8 cellular contexts compared by ENCODE assay signal in the genomic region with DNA sequence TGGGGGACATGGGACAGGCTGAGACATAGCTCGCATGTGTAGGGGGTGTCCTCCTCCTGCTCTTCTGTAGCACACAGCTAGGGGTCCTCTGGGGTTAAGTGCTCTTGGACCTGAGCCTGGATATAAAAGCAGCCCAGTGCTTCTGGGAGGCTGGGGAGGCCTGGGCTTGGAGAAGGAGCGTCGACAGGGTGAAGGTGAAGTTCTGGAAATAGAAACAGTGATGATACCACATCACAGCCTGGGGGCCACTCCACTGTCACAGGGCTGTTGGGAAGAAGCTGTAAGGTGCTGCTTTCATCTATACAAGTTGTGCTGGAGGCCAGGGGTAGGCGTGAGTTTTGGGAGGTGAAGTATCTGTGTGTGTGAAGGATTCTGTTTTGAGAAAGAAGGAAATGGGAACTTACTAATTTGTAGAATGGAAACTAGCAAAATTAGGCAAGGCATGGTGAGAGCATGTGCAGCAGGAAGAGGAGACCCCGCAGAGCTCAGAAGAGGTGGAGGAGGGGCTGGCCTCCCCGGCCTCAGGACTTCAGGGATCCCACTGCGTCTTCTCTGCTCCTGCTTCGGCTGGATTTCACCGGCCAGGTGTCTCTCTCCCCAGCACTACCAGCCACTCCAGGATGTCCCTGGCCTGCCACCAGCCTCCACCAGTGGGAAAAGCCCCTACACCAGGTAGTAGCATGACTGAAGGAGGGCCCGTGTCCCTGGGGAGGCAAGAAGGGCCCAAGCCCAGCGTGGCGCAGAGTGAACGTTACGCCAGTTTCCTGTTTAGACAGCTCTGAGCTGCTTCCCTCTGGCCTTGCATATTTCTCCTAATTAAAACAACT. TPM values are rescaled to one million over a fixed set of nuclear protein-coding genes. Genes with fewer than 3 reads are reported as not detected.
DNase-seq lines count a peak whose midpoint lies in the region; ATAC-seq, FAIRE-seq and TF ChIP-seq lines count a peak whose summit lies in the region.

No MANE protein-coding gene starts in this region.

- CTCF ChIA-PET in WTC11 (lab: Charles Lee): interaction anchor here (0.8 to 1.7 kb wide), 5 partner anchors 12 to 75 kb away, joined by 3 to 9 read pairs (median 5); no protein-coding TSS in a partner anchor

- H3K27ac ChIP-seq in DOHH2 (ENCODE audit: low read depth, low read length) (peak overlapping the region; percentile 99), spleen (peak overlapping the region; percentile 66 to 95 (median 88))

- no peaks in the 10 kb centered on the region for H4K20me1 ChIP-seq in DOHH2 (ENCODE audit: control insufficient read depth, insufficient read depth, low read depth, low read length)

- H3K4me1 Mint-ChIP-seq in WTC11: peaks cover 11% of the 10 kb centered on the region

- H3K36me3 ChIP-seq in DOHH2 (ENCODE audit: control insufficient read depth, low read length): peaks cover 96% of the 10 kb centered on the region
- H3K36me3 ChIP-seq in spleen: peaks cover 0 to 44% (median 0%) of the 10 kb centered on the region in 6 donors

- no peak for TF ChIP-seq POLR2A in spleen (IDR thresholded peaks at IDR 0.05)

- 8 to 26% (median 23%) methylated on average over 14 of the region's 14 CpGs for WGBS in spleen, 5 donors

- DNase-seq in GM19239 (ENCODE audit: insufficient read length, low spot score) (no peak), WTC11 (ENCODE audit: low spot score) (no peak), spleen (peak; percentile 93), sciatic nerve (ENCODE audit: low spot score) (no peak), HCEC 1CT (no peak)
- no peak for DNase-seq in stimulated activated CD4-positive, alpha-beta T cell treated with anti-CD3 and anti-CD28 coated beads, Interleukin-4, amount 100 ng/mL, for 24 hours

- H3K9me2 ChIP-seq in DOHH2 (replicated peaks; ENCODE audit: control insufficient read depth, low read length): no peaks in the 10 kb centered on the region

- H3K4me1 ChIP-seq in DOHH2 (ENCODE audit: control insufficient read depth, low read length) (peaks cover 96% of the 10 kb centered on the region), spleen (peaks cover 4 to 98% (median 60%) of the 10 kb centered on the region in 6 donors)

- H3K27ac Mint-ChIP-seq in WTC11: peak overlapping the region; percentile 12

- TF ChIP-seq CTCF in DOHH2 (IDR thresholded peaks at IDR 0.05; ENCODE audit: low read depth, low read length, poor library complexity, severe bottlenecking): peak; percentile 61
- no peak for TF ChIP-seq CTCF in WTC11 (IDR thresholded peaks at IDR 0.05)
- no peak for TF ChIP-seq CTCF in spleen (IDR thresholded peaks at IDR 0.05 in 8 of 11, conservative IDR thresholded peaks at IDR 0.05 in 3 of 11)

- no peaks in the 10 kb centered on the region for H3K36me3 Mint-ChIP-seq in WTC11

- H3K4me3 ChIP-seq in DOHH2 (ENCODE audit: low read length) (peak overlapping the region; percentile 69), spleen (peak overlapping the region in 2 of 8 donors; percentile 6 to 55)

- ATAC-seq in HG03159 (IDR thresholded peaks at IDR 0.05; ENCODE audit: unreplicated experiment) (peak; percentile 63), WTC11 (peak; percentile 73), sciatic nerve (no peak)

- H3K27me3 Mint-ChIP-seq in WTC11 (ENCODE audit: low read depth): no peaks in the 10 kb centered on the region

- peaks cover 100% of the 10 kb centered on the region for H3K79me2 ChIP-seq in DOHH2 (ENCODE audit: control insufficient read depth, low read length)

- peak overlapping the region; percentile 94 for H3K4me2 ChIP-seq in DOHH2 (ENCODE audit: low read length)

- POLR2A ChIA-PET in WTC11 (lab: Charles Lee): no interaction called here

- no peaks in the 10 kb centered on the region for H3K27me3 ChIP-seq in DOHH2 (ENCODE audit: control insufficient read depth, low read length)
- no peaks in the 10 kb centered on the region for H3K27me3 ChIP-seq in spleen (replicated peaks in 1 of 7)

- peak; percentile 98 for FAIRE-seq in GM19239 (lab: Jason Lieb, UNC)

- no peaks in the 10 kb centered on the region for H3K9me3 Mint-ChIP-seq in WTC11

- peaks cover under 1% of the 10 kb centered on the region; the same call in 1 of the 2 replicates for H3K9me3 ChIP-seq in DOHH2 (ENCODE audit: control insufficient read depth, insufficient read depth, low read length)
- no peaks in the 10 kb centered on the region for H3K9me3 ChIP-seq in spleen

- H3K4me3 Mint-ChIP-seq in WTC11: no peak overlapping the region

- H3F3A ChIP-seq in DOHH2 (ENCODE audit: control insufficient read depth, insufficient read depth): peaks cover 59% of the 10 kb centered on the region

- intact Hi-C loops in spleen (cut with DNase I; ENCODE audit: low total_unique reads): no loop called here
- intact Hi-C loops in sciatic nerve (cut with DNase I): no loop called here

TF ChIP-seq in WTC11, 78 proteins besides CTCF, POLR2A, EP300 and RAD21:
- no peak for TF ChIP-seq CREB1 (CRISPR knock-in tag; IDR thresholded peaks at IDR 0.05)
- TF ChIP-seq, protein P1, sequence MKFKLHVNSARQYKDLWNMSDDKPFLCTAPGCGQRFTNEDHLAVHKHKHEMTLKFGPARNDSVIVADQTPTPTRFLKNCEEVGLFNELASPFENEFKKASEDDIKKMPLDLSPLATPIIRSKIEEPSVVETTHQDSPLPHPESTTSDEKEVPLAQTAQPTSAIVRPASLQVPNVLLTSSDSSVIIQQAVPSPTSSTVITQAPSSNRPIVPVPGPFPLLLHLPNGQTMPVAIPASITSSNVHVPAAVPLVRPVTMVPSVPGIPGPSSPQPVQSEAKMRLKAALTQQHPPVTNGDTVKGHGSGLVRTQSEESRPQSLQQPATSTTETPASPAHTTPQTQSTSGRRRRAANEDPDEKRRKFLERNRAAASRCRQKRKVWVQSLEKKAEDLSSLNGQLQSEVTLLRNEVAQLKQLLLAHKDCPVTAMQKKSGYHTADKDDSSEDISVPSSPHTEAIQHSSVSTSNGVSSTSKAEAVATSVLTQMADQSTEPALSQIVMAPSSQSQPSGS (CRISPR knock-in tag; IDR thresholded peaks at IDR 0.05; ENCODE audit: borderline replicate concordance, low read depth): no peak
- TF ChIP-seq EMX1 (CRISPR knock-in tag; IDR thresholded peaks at IDR 0.05): no peak
- TF ChIP-seq, protein P2, sequence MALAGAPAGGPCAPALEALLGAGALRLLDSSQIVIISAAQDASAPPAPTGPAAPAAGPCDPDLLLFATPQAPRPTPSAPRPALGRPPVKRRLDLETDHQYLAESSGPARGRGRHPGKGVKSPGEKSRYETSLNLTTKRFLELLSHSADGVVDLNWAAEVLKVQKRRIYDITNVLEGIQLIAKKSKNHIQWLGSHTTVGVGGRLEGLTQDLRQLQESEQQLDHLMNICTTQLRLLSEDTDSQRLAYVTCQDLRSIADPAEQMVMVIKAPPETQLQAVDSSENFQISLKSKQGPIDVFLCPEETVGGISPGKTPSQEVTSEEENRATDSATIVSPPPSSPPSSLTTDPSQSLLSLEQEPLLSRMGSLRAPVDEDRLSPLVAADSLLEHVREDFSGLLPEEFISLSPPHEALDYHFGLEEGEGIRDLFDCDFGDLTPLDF (CRISPR knock-in tag; IDR thresholded peaks at IDR 0.05): no peak
- no peak for TF ChIP-seq GTF2I (CRISPR knock-in tag; conservative IDR thresholded peaks at IDR 0.05)
- no peak for TF ChIP-seq ZNF671 (CRISPR knock-in tag; IDR thresholded peaks at IDR 0.05)
- no peak for TF ChIP-seq IRF2 (CRISPR knock-in tag; IDR thresholded peaks at IDR 0.05; ENCODE audit: borderline replicate concordance, low read depth)
- TF ChIP-seq, protein P3, sequence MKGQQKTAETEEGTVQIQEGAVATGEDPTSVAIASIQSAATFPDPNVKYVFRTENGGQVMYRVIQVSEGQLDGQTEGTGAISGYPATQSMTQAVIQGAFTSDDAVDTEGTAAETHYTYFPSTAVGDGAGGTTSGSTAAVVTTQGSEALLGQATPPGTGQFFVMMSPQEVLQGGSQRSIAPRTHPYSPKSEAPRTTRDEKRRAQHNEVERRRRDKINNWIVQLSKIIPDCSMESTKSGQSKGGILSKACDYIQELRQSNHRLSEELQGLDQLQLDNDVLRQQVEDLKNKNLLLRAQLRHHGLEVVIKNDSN (CRISPR knock-in tag; IDR thresholded peaks at IDR 0.05): no peak
- no peak for TF ChIP-seq OVOL2 (CRISPR knock-in tag; IDR thresholded peaks at IDR 0.05; ENCODE audit: borderline replicate concordance)

RNA-seq across cellular contexts. Expression of a gene that starts 19.4 kb away (rescaled TPM):
- total RNA-seq in WTC11 (2021): 7.0 to 8.7 TPM (median 8.6 TPM) in 3 replicates
- total RNA-seq in spleen: 100 to 1,000 TPM; 111 to 277 (median 161) TPM
- 10 to 100 TPM; 57.1 to 83.2 (median 61.9) TPM for polyA plus RNA-seq in spleen
- 40.7 TPM for total RNA-seq in sciatic nerve
